Comparison of ENCODE assay signal across 7 cellular contexts in the genomic region with DNA sequence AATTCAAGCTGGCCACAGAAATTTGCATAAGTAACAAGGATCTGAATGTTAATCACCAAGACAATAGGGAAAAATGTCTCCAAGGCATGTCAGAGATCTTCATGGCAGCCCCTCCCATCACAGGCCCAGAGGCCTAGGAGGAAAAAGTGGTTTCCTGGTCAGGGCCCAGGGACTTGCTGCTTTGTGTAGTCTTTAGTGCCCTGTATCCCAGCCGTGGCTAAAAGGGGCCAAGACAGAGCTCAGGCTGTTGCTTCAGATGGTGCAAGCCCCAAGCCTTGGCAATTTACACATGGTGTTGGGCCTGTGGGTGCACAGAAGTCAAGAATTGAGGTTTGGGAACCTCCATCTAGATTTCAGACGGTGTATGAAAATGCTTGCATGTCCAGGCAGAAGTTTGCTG.
A peak's percentile ranks its signal among the peaks of the same experiment; 100 is the strongest.
DNase-seq lines count a peak whose midpoint lies in the region; ATAC-seq, FAIRE-seq and TF ChIP-seq lines count a peak whose summit lies in the region.
"Not testable (repeated sequence)": the region's sequence is repeated elsewhere in the genome, so short reads cannot be mapped to it uniquely, and the experiment has no call there.

No MANE protein-coding gene starts in this region.

- H3K9me3 ChIP-seq in A549 (peaks cover 27% of the 10 kb centered on the region), BLaER1 (peaks cover 41% of the 10 kb centered on the region), K562 (replicated peaks; ENCODE audit: control insufficient read depth, insufficient read depth, low read depth, low read length) (peaks cover 21% of the 10 kb centered on the region), endodermal cell (ENCODE audit: control insufficient read depth, low read length) (peaks cover 38% of the 10 kb centered on the region)
- not testable (repeated sequence) for H3K9me3 ChIP-seq in HEK293 (ENCODE audit: control insufficient read depth, insufficient read depth, low read depth, low read length); T-helper 17 cell (ENCODE audit: control insufficient read depth, low read length, poor library complexity, severe bottlenecking)

- H3K4me1 ChIP-seq in A549 (peaks cover 24% of the 10 kb centered on the region), K562 (replicated peaks in 1 of 2; ENCODE audit: control insufficient read depth in 2 of 2, insufficient read depth in 2 of 2, low read length in 2 of 2) (peaks cover 0 to 10% of the 10 kb centered on the region in 2 experiments; a peak in 3 of 5 replicates)
- H3K4me1 ChIP-seq in BLaER1; HEK293 (ENCODE audit: control insufficient read depth, insufficient read depth, low read length); endodermal cell (ENCODE audit: control insufficient read depth, insufficient read depth, low read length): not testable (repeated sequence)

- H3K9me1 ChIP-seq in K562 (ENCODE audit: control insufficient read depth, insufficient read depth, low read length) = not testable (repeated sequence)

- DNase-seq in A549 (ENCODE audit: low read depth in 1 of 2, low spot score in 1 of 2); T-helper 17 cell; K562 (ENCODE audit: extremely low read depth in 1 of 4, low spot score in 3 of 4); endodermal cell; endothelial cell (ENCODE audit: low spot score): not testable (repeated sequence)

- H4K20me1 ChIP-seq in BLaER1; K562 (replicated peaks; ENCODE audit: control insufficient read depth, insufficient read depth, low read length): not testable (repeated sequence)

- H3K9ac ChIP-seq in BLaER1; K562 (ENCODE audit: insufficient read depth in 1 of 2, low read depth in 2 of 2, low read length in 2 of 2); endodermal cell (ENCODE audit: extremely low read depth, low read length, poor library complexity, severe bottlenecking): not testable (repeated sequence)

- H2AFZ ChIP-seq in K562 (ENCODE audit: low read depth, low read length) = not testable (repeated sequence)

- not testable (repeated sequence) for H3K4me3 Mint-ChIP-seq in T-helper 17 cell, endodermal cell
- peak overlapping the region; percentile 13 for H3K4me3 Mint-ChIP-seq in endothelial cell (ENCODE audit: unreplicated experiment)

- peaks cover 33% of the 10 kb centered on the region for H3K9me3 Mint-ChIP-seq in endodermal cell
- peaks cover 14% of the 10 kb centered on the region for H3K9me3 Mint-ChIP-seq in endothelial cell (ENCODE audit: unreplicated experiment)

- TF ChIP-seq CTCF in A549 (IDR thresholded peaks at IDR 0.05); HEK293 (tag by site-specific recombination; IDR thresholded peaks at IDR 0.05); K562 (IDR thresholded peaks at IDR 0.05 in 2 of 3, conservative IDR thresholded peaks at IDR 0.05 in 1 of 3; ENCODE audit: insufficient read depth in 2 of 3, low read depth in 1 of 3, low read length in 3 of 3); endodermal cell (conservative IDR thresholded peaks at IDR 0.05); endothelial cell (IDR thresholded peaks at IDR 0.05; ENCODE audit: unreplicated experiment): not testable (repeated sequence)

- not testable (repeated sequence) for TF ChIP-seq EP300 in A549 (IDR thresholded peaks at IDR 0.05); K562 (IDR thresholded peaks at IDR 0.05; ENCODE audit: low read length)

- intact Hi-C loops in K562 (cut with micrococcal nuclease) = not testable (repeated sequence)

- TF ChIP-seq RAD21 in A549 (conservative IDR thresholded peaks at IDR 0.05 in 1 of 2, IDR thresholded peaks at IDR 0.05 in 1 of 2); K562 (CRISPR knock-in tag; conservative IDR thresholded peaks at IDR 0.05 in 1 of 2, IDR thresholded peaks at IDR 0.05 in 1 of 2): not testable (repeated sequence)

- H3K36me3 ChIP-seq in BLaER1 (peaks cover 47% of the 10 kb centered on the region), HEK293 (ENCODE audit: control insufficient read depth in 2 of 2, insufficient read depth in 1 of 2, low read length in 2 of 2) (peaks cover 0 to 16% of the 10 kb centered on the region in 2 experiments; a peak in 2 of 3 replicates), K562 (ENCODE audit: control insufficient read depth, insufficient read depth, low read length) (peaks cover 44% of the 10 kb centered on the region), endodermal cell (ENCODE audit: control insufficient read depth, insufficient read depth, low read length) (peaks cover 29% of the 10 kb centered on the region)

- ATAC-seq in A549, T-helper 17 cell, K562: not testable (repeated sequence)

- H3K27me3 Mint-ChIP-seq in T-helper 17 cell; endodermal cell (ENCODE audit: insufficient read depth); endothelial cell (ENCODE audit: unreplicated experiment): not testable (repeated sequence)

- CTCF ChIA-PET in A549 (lab: Yijun Ruan, JAX); HEK293 (lab: Yijun Ruan, JAX); K562 (lab: Yijun Ruan, JAX; ENCODE audit: low intra/inter-chr PET ratio): not testable (repeated sequence)

- not testable (repeated sequence) for H3K4me3 ChIP-seq in A549; HEK293 (ENCODE audit: low read depth, low read length); K562
- H3K4me3 ChIP-seq in BLaER1 = 0 out of 2 replicates have a peak overlapping the region, but pooled peaks have one; percentile 32
- H3K4me3 ChIP-seq in endodermal cell (ENCODE audit: low read length) = peak overlapping the region; percentile 45

- H3K4me1 Mint-ChIP-seq in T-helper 17 cell = peaks cover 12% of the 10 kb centered on the region
- H3K4me1 Mint-ChIP-seq in endodermal cell; endothelial cell (ENCODE audit: unreplicated experiment): not testable (repeated sequence)

- peak overlapping the region; percentile 0 for H3K27ac Mint-ChIP-seq in T-helper 17 cell
- not testable (repeated sequence) for H3K27ac Mint-ChIP-seq in endodermal cell; endothelial cell (ENCODE audit: unreplicated experiment)

- BruUV-seq in K562 (replicated peaks; lab: Mats Ljungman, UMichigan) = not testable (repeated sequence)

- in situ Hi-C loops in K562 (cut with MboI) = not testable (repeated sequence)

- not testable (repeated sequence) for H3K4me2 ChIP-seq in A549; BLaER1; K562 (ENCODE audit: insufficient read depth, low read length)

- not testable (repeated sequence) for H3K27me3 ChIP-seq in BLaER1; K562 (ENCODE audit: control insufficient read depth in 2 of 2, insufficient read depth in 2 of 2, low read length in 2 of 2); endodermal cell (ENCODE audit: control insufficient read depth, insufficient read depth, low read length, poor library complexity, severe bottlenecking)

- 92% methylated on average over 2 of the region's 2 CpGs for WGBS in A549 (ENCODE audit: missing lambda C conversion rate)
- WGBS in K562 (ENCODE audit: insufficient coverage, low coverage, missing lambda C conversion rate) = 96% methylated on average over 2 of the region's 2 CpGs
- WGBS in endodermal cell (ENCODE audit: insufficient coverage in 1 of 2, insufficient read length in 1 of 2), 2 experiments = 80 to 94% methylated on average over 1 to 2 of the region's 2 CpGs

- POLR2A ChIA-PET in A549 (lab: Yijun Ruan, JAX); HEK293 (lab: Yijun Ruan, JAX): not testable (repeated sequence)
- POLR2A ChIA-PET in K562 (lab: Yijun Ruan, JAX) = interaction anchor here (0.8 kb wide), 1 partner anchor 10 kb away, joined by 3 read pairs; no protein-coding TSS in a partner anchor

- FAIRE-seq in A549 (lab: Jason Lieb, UNC); K562 (lab: Jason Lieb, UNC): not testable (repeated sequence)

- H3K27ac ChIP-seq in A549; BLaER1; HEK293 (ENCODE audit: extremely low read depth, low read depth, low read length); K562 (ENCODE audit: extremely low read depth, low read depth, low read length); endodermal cell (ENCODE audit: low read depth, low read length): not testable (repeated sequence)

- not testable (repeated sequence) for H3K36me3 Mint-ChIP-seq in T-helper 17 cell (ENCODE audit: low read depth)
- H3K36me3 Mint-ChIP-seq in endodermal cell (ENCODE audit: low read depth) = peaks cover 34% of the 10 kb centered on the region
- H3K36me3 Mint-ChIP-seq in endothelial cell (ENCODE audit: low read depth, unreplicated experiment) = peaks cover 30% of the 10 kb centered on the region

- H3K79me2 ChIP-seq in K562 (ENCODE audit: control insufficient read depth, insufficient read depth, low read length) = peaks cover 33% of the 10 kb centered on the region

- not testable (repeated sequence) for TF ChIP-seq POLR2A in A549 (IDR thresholded peaks at IDR 0.05; ENCODE audit: low read length); K562 (conservative IDR thresholded peaks at IDR 0.05)

TF ChIP-seq in A549, 52 proteins besides CTCF, POLR2A, EP300 and RAD21:
- peak; percentile 83 for TF ChIP-seq ZFP36 (IDR thresholded peaks at IDR 0.05; ENCODE audit: borderline replicate concordance, partially characterized antibody)

TF ChIP-seq in HEK293, 187 proteins besides CTCF, POLR2A, EP300 and RAD21:
- TF ChIP-seq SETDB1 (IDR thresholded peaks at IDR 0.05; ENCODE audit: insufficient read length, low read length) (peak; percentile 14), ZNF585B (tag by site-specific recombination; IDR thresholded peaks at IDR 0.05) (peak; percentile 96)

TF ChIP-seq in K562, 482 proteins besides CTCF, POLR2A, EP300 and RAD21 (continues in another document):
- TF ChIP-seq ZFP36 (IDR thresholded peaks at IDR 0.05; ENCODE audit: low read depth, low read length, partially characterized antibody) (peak; percentile 69), CBX5 (IDR thresholded peaks at IDR 0.05; ENCODE audit: borderline replicate concordance, low read depth) (0 out of 2 replicates have a peak, but pooled peaks have one; percentile 40)
